In the genomic region with DNA sequence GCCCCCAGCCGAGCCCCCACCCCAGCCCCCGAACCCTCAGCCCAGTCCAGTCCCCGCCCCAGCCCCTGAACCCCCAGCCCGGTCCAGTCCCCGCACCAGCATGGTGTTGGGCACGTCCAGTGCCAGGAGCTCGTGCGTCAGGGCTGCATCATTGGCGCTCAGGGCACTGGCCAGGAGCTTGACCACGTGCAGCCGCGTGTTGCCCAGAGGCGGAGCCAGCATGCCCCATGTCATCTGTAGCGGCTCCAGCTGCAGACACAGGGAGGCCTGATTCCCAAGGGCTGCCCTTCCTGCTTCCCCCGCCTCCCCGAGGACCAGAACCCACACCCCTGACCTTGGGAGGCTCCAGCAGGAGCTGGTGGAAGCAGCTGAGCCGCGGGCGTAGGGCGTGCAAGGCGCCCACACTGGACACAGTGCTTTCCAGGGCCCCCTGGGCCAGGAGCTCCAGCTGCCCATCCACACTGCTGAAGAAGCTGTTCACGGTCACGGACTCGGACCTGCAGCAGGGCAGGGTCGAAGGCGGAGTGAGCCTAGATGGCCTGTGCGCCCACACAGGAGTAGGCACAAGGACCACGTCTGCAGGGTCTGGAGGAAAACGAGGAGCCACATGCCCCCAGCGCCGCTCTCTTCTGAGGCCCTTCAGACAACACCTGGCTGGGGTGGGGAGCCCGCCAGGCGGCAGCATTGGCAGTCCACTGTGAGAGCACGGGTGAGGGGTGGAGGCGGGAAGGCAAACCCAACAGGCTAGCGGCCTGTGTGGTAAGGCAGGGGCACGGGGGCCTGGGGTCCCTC, we compare ENCODE assay signal across 23 cellular contexts. TPM values are rescaled to one million over a fixed set of nuclear protein-coding genes. Genes with fewer than 3 reads are reported as not detected.
"Had no signal": no experiment of that assay in that cellular context is flagged by ENCODE, and none has a peak within 500 bp of the region (broad histone marks: within the 10 kb centered on the region; RNA-seq: fewer than 3 reads in every experiment).

No MANE protein-coding gene starts in this region.

- H3K27me3 ChIP-seq: Peyer's patch, SJCRH30 had no signal

- FAIRE-seq: astrocyte had no signal

- H3K4me3 ChIP-seq: Peyer's patch, SJCRH30 had no signal

- ATAC-seq: activated CD4-positive, CD25-positive, alpha-beta regulatory T cell treated with anti-CD3 and anti-CD28 coated beads, Interleukin-2, amount 50 U/mL, for 24 hours; activated CD8-positive, alpha-beta T cell treated with anti-CD3 and anti-CD28 coated beads for 36 hours; activated naive CD4-positive, alpha-beta T cell treated with anti-CD3 and anti-CD28 coated beads, Interleukin-2, amount 50 U/mL, for 72 hours; activated naive CD8-positive, alpha-beta T cell treated with anti-CD3 and anti-CD28 coated beads, Interleukin-2, amount 50 U/mL, for 24 hours; SK-N-SH treated with all-trans-retinoic acid at 6 μM for 48 hours had no signal

- DNase-seq: activated CD4-positive, alpha-beta T cell treated with anti-CD3 and anti-CD28 coated beads for 4 hours; activated CD8-positive, alpha-beta memory T cell treated with anti-CD3 and anti-CD28 coated beads, Interleukin-2, amount 50 U/mL, for 48 hours; activated CD8-positive, alpha-beta T cell treated with anti-CD3 and anti-CD28 coated beads for 36 hours; activated naive CD8-positive, alpha-beta T cell treated with anti-CD3 and anti-CD28 coated beads, Interleukin-2, amount 50 U/mL, for 24 hours; activated T-cell treated with anti-CD3 and anti-CD28 coated beads, Interleukin-2, amount 50 U/mL, for 1 hour; KG1; NCI-H1048; NCI-H1417; NCI-H2029; NCI-H2107; NCI-H2171 treated with DMSO at 0.1 percent for 48 hours; NCI-H226; NCI-H526 treated with DMSO at 0.1 percent for 48 hours; NCI-H82; Right ventricle myocardium superior; SJCRH30; SW 1271 had no signal

- H3K27ac ChIP-seq: Peyer's patch, SJCRH30 had no signal

- H3K4me1 ChIP-seq: Peyer's patch, SJCRH30 had no signal

- H3K9me3 ChIP-seq: Peyer's patch, SJCRH30 had no signal

RNA-seq across cellular contexts. Expression of gene PTPRH, which starts 32.0 kb away (rescaled TPM):
- total RNA-seq: activated CD8-positive, alpha-beta T cell treated with anti-CD3 and anti-CD28 coated beads for 36 hours; OCI-LY7 had no signal
